In genomic region chr1:1348420-1349255, GRCh38 we compare ENCODE assay signal across 8 cellular contexts. TPM values are rescaled to one million over a fixed set of nuclear protein-coding genes. Genes with fewer than 3 reads are reported as not detected.
DNase-seq lines count a peak whose midpoint lies in the region; ATAC-seq lines count a peak whose summit lies in the region.

No MANE protein-coding gene starts in this region.

- H3K36me3 Mint-ChIP-seq in activated T-helper 17 cell treated with anti-CD3 and anti-CD28 coated beads, Interleukin-2, amount 50 U/mL, for 72 hours (ENCODE audit: low read depth) = no peaks in the 10 kb centered on the region
- no peaks in the 10 kb centered on the region for H3K36me3 Mint-ChIP-seq in stimulated activated effector memory CD8-positive, alpha-beta T cell treated with anti-CD3 and anti-CD28 coated beads, Interleukin-12 subunit alpha, Interleukin-12 subunit beta, amount 100 ng/mL, for 72 hours

- ATAC-seq in HG03196 (IDR thresholded peaks at IDR 0.05; ENCODE audit: unreplicated experiment) = peak; percentile 24
- ATAC-seq in activated T-helper 17 cell treated with anti-CD3 and anti-CD28 coated beads, Interleukin-2, amount 50 U/mL, for 72 hours (replicated peaks) = peak; percentile 30
- peak; percentile 47 for ATAC-seq in stimulated activated effector memory CD8-positive, alpha-beta T cell treated with anti-CD3 and anti-CD28 coated beads, Interleukin-12 subunit alpha, Interleukin-12 subunit beta, amount 100 ng/mL, for 72 hours

- peak overlapping the region; percentile 66 for H3K4me3 Mint-ChIP-seq in activated T-helper 17 cell treated with anti-CD3 and anti-CD28 coated beads, Interleukin-2, amount 50 U/mL, for 72 hours
- peak overlapping the region; percentile 71 for H3K4me3 Mint-ChIP-seq in stimulated activated effector memory CD8-positive, alpha-beta T cell treated with anti-CD3 and anti-CD28 coated beads, Interleukin-12 subunit alpha, Interleukin-12 subunit beta, amount 100 ng/mL, for 72 hours

- H3K4me1 Mint-ChIP-seq in activated T-helper 17 cell treated with anti-CD3 and anti-CD28 coated beads, Interleukin-2, amount 50 U/mL, for 72 hours = peaks cover 14% of the 10 kb centered on the region
- H3K4me1 Mint-ChIP-seq in stimulated activated effector memory CD8-positive, alpha-beta T cell treated with anti-CD3 and anti-CD28 coated beads, Interleukin-12 subunit alpha, Interleukin-12 subunit beta, amount 100 ng/mL, for 72 hours = peaks cover 24% of the 10 kb centered on the region

- peak; percentile 67 for DNase-seq in activated CD8-positive, alpha-beta memory T cell treated with anti-CD3 and anti-CD28 coated beads for 24 hours
- DNase-seq in activated CD8-positive, alpha-beta memory T cell treated with anti-CD3 and anti-CD28 coated beads, Interleukin-2, amount 50 U/mL, for 48 hours = no peak
- DNase-seq in stimulated activated effector memory CD8-positive, alpha-beta T cell treated with anti-CD3 and anti-CD28 coated beads, Interleukin-12 subunit alpha, Interleukin-12 subunit beta, amount 100 ng/mL, for 72 hours (ENCODE audit: low spot score in 2 of 2) = no peak
- DNase-seq in NCI-H1048 (lab: John Stamatoyannopoulos, UW) = no peak
- DNase-seq in stimulated activated CD4-positive, alpha-beta T cell treated with anti-CD3 and anti-CD28 coated beads, Interleukin-12 subunit alpha, Interleukin-12 subunit beta, amount 100 ng/mL, for 4 hours = no peak

- H3K27me3 Mint-ChIP-seq in activated T-helper 17 cell treated with anti-CD3 and anti-CD28 coated beads, Interleukin-2, amount 50 U/mL, for 72 hours = peaks cover 7% of the 10 kb centered on the region

- H3K27ac Mint-ChIP-seq in activated T-helper 17 cell treated with anti-CD3 and anti-CD28 coated beads, Interleukin-2, amount 50 U/mL, for 72 hours = no peak overlapping the region
- H3K27ac Mint-ChIP-seq in stimulated activated effector memory CD8-positive, alpha-beta T cell treated with anti-CD3 and anti-CD28 coated beads, Interleukin-12 subunit alpha, Interleukin-12 subunit beta, amount 100 ng/mL, for 72 hours = no peak overlapping the region

- no peaks in the 10 kb centered on the region for H3K9me3 Mint-ChIP-seq in activated T-helper 17 cell treated with anti-CD3 and anti-CD28 coated beads, Interleukin-2, amount 50 U/mL, for 72 hours
- no peaks in the 10 kb centered on the region for H3K9me3 Mint-ChIP-seq in stimulated activated effector memory CD8-positive, alpha-beta T cell treated with anti-CD3 and anti-CD28 coated beads, Interleukin-12 subunit alpha, Interleukin-12 subunit beta, amount 100 ng/mL, for 72 hours

- peak overlapping the region; percentile 77 for H3K4me3 ChIP-seq in iPS-11a (ENCODE audit: low read depth, low read length)

RNA-seq across cellular contexts. Expression of gene DVL1, which starts 0.6 kb away (rescaled TPM):
- total RNA-seq in activated T-helper 17 cell treated with anti-CD3 and anti-CD28 coated beads, Interleukin-2, amount 50 U/mL, for 72 hours = 10 to 100 TPM; 46.2 to 48.0 TPM

RNA-seq across cellular contexts. Expression of gene MXRA8, which starts 9.7 kb away (rescaled TPM):
- total RNA-seq in activated T-helper 17 cell treated with anti-CD3 and anti-CD28 coated beads, Interleukin-2, amount 50 U/mL, for 72 hours = under 1 TPM in 1 of 2 donors, not detected in 1; 0.56 TPM

RNA-seq across cellular contexts. Expression of gene TAS1R3, which starts 17.6 kb away (rescaled TPM):
- total RNA-seq in activated T-helper 17 cell treated with anti-CD3 and anti-CD28 coated beads, Interleukin-2, amount 50 U/mL, for 72 hours = 1 to 10 TPM in 1 of 2 donors, under 1 TPM in 1; 0.71 to 1.1 TPM

RNA-seq across cellular contexts. Expression of gene CPTP, which starts 24.0 kb away (rescaled TPM):
- total RNA-seq in activated T-helper 17 cell treated with anti-CD3 and anti-CD28 coated beads, Interleukin-2, amount 50 U/mL, for 72 hours = 10 to 100 TPM; 16.8 to 22.3 TPM

RNA-seq across cellular contexts. Expression of gene INTS11, which starts 24.2 kb away (rescaled TPM):
- total RNA-seq in activated T-helper 17 cell treated with anti-CD3 and anti-CD28 coated beads, Interleukin-2, amount 50 U/mL, for 72 hours = 100 to 1,000 TPM; 122 to 125 TPM
